In genomic region chr5:66963559-66963971, GRCh38 we compare ENCODE assay signal across 16 cellular contexts.
DNase-seq lines count a peak whose midpoint lies in the region; ATAC-seq, FAIRE-seq and TF ChIP-seq lines count a peak whose summit lies in the region.
"Had no signal": no experiment of that assay in that cellular context is flagged by ENCODE, and none has a peak within 500 bp of the region (broad histone marks: within the 10 kb centered on the region; RNA-seq: fewer than 3 reads in every experiment).

No MANE protein-coding gene starts in this region.

- DNase-seq in NCI-H146 treated with DMSO at 0.1 percent for 48 hours (lab: John Stamatoyannopoulos, UW; ENCODE audit: unreplicated experiment) = peak; percentile 33
- DNase-seq in NCI-H146 (lab: John Stamatoyannopoulos, UW) = no peak
- peak; percentile 9 for DNase-seq in astrocyte (ENCODE audit: low read depth)
- DNase-seq in left ventricle myocardium superior = peak; percentile 36
- peak; percentile 38 for DNase-seq in skeletal muscle cell (ENCODE audit: low read depth)
- DNase-seq in CD4-positive, alpha-beta memory T cell = no peak
- DNase-seq: activated CD4-positive, alpha-beta T cell treated with anti-CD3 and anti-CD28 coated beads, Interleukin-2, amount 50 U/mL, for 1 hour; activated naive CD4-positive, alpha-beta T cell; cortex of kidney; NCI-H1048; SW 1271; testis had no signal

- no peak overlapping the region for H3K4me3 ChIP-seq in astrocyte (ENCODE audit: insufficient read depth, low read depth, low read length)
- H3K4me3 ChIP-seq in skeletal muscle cell (ENCODE audit: low read depth, low read length) = no peak overlapping the region
- no peak overlapping the region for H3K4me3 ChIP-seq in CD4-positive, alpha-beta memory T cell (ENCODE audit: low read length in 2 of 2)
- H3K4me3 ChIP-seq: testis had no signal

- peaks cover 35% of the 10 kb centered on the region for H3K4me1 Mint-ChIP-seq in astrocyte (ENCODE audit: low read depth, unreplicated experiment)
- no peaks in the 10 kb centered on the region for H3K4me1 Mint-ChIP-seq in CD4-positive, alpha-beta memory T cell

- POLR2A ChIA-PET in CD4-positive, alpha-beta memory T cell (lab: Charles Lee; ENCODE audit: partially characterized antibody) = no interaction called here

- peaks cover 36% of the 10 kb centered on the region for H3K4me1 ChIP-seq in astrocyte (ENCODE audit: insufficient read depth, low read length)
- H3K4me1 ChIP-seq in CD4-positive, alpha-beta memory T cell (ENCODE audit: insufficient read depth, low read length) = no peaks in the 10 kb centered on the region

- no peaks in the 10 kb centered on the region for H3K27me3 ChIP-seq in astrocyte (ENCODE audit: insufficient read depth, low read length)
- no peaks in the 10 kb centered on the region for H3K27me3 ChIP-seq in CD4-positive, alpha-beta memory T cell (ENCODE audit: insufficient read depth, low read length)
- H3K27me3 ChIP-seq: testis had no signal

- no peaks in the 10 kb centered on the region for H3K9me3 Mint-ChIP-seq in astrocyte (ENCODE audit: unreplicated experiment)
- no peaks in the 10 kb centered on the region for H3K9me3 Mint-ChIP-seq in CD4-positive, alpha-beta memory T cell
- H3K9me3 Mint-ChIP-seq: memory B cell had no signal

- FAIRE-seq in astrocyte (lab: Jason Lieb, UNC) = no peak

- peak overlapping the region; percentile 38 for H3K27ac Mint-ChIP-seq in astrocyte (ENCODE audit: unreplicated experiment)
- H3K27ac Mint-ChIP-seq in CD4-positive, alpha-beta memory T cell = no peak overlapping the region
- H3K27ac Mint-ChIP-seq: memory B cell had no signal

- no peaks in the 10 kb centered on the region for H3K36me3 Mint-ChIP-seq in astrocyte (ENCODE audit: low read depth, unreplicated experiment)
- no peaks in the 10 kb centered on the region for H3K36me3 Mint-ChIP-seq in CD4-positive, alpha-beta memory T cell

- no peaks in the 10 kb centered on the region for H4K20me1 ChIP-seq in astrocyte (ENCODE audit: insufficient read depth, low read length)

- intact Hi-C loops in left ventricle myocardium superior (cut with micrococcal nuclease) = no loop called here
- intact Hi-C loops in CD4-positive, alpha-beta memory T cell (cut with micrococcal nuclease) = no loop called here

- ATAC-seq in left ventricle myocardium superior = peak; percentile 55
- ATAC-seq in HG02798 (IDR thresholded peaks at IDR 0.05; ENCODE audit: poor library complexity, unreplicated experiment) = no peak
- no peak for ATAC-seq in HG03039 (IDR thresholded peaks at IDR 0.05; ENCODE audit: unreplicated experiment)

- H3K4me2 ChIP-seq in astrocyte (ENCODE audit: low read length) = no peak overlapping the region

- H3K9me3 ChIP-seq in astrocyte (ENCODE audit: insufficient read depth, low read depth, low read length) = no peaks in the 10 kb centered on the region
- no peaks in the 10 kb centered on the region for H3K9me3 ChIP-seq in CD4-positive, alpha-beta memory T cell (ENCODE audit: control insufficient read depth in 1 of 2, low read length in 2 of 2)
- H3K9me3 ChIP-seq: testis had no signal

- CTCF ChIA-PET in CD4-positive, alpha-beta memory T cell (lab: Charles Lee; ENCODE audit: partially characterized antibody) = no interaction called here

- H3K27me3 Mint-ChIP-seq in astrocyte (ENCODE audit: low read depth, unreplicated experiment) = no peaks in the 10 kb centered on the region
- H3K27me3 Mint-ChIP-seq in CD4-positive, alpha-beta memory T cell = peaks cover 3 to 6% of the 10 kb centered on the region in 2 donors
- H3K27me3 Mint-ChIP-seq: memory B cell had no signal

- TF ChIP-seq CTCF in astrocyte (IDR thresholded peaks at IDR 0.05; ENCODE audit: insufficient read depth, low read depth, low read length) = no peak

- H2AFZ ChIP-seq in astrocyte (ENCODE audit: low read depth, low read length) = no peak overlapping the region

- H3K9ac ChIP-seq in astrocyte (ENCODE audit: low read length) = no peak overlapping the region

- H3K79me2 ChIP-seq in astrocyte (ENCODE audit: insufficient read depth, low read length) = no peaks in the 10 kb centered on the region

- H3K4me3 Mint-ChIP-seq in astrocyte (ENCODE audit: unreplicated experiment) = no peak overlapping the region
- no peak overlapping the region for H3K4me3 Mint-ChIP-seq in CD4-positive, alpha-beta memory T cell
- H3K4me3 Mint-ChIP-seq: memory B cell had no signal

- no peaks in the 10 kb centered on the region for H3K36me3 ChIP-seq in astrocyte (ENCODE audit: insufficient read depth, low read length)
- H3K36me3 ChIP-seq in CD4-positive, alpha-beta memory T cell (ENCODE audit: insufficient read depth, low read length) = no peaks in the 10 kb centered on the region

- no peak overlapping the region for H3K27ac ChIP-seq in astrocyte (ENCODE audit: low read depth, low read length)
- no peak overlapping the region for H3K27ac ChIP-seq in CD4-positive, alpha-beta memory T cell (ENCODE audit: low read depth, low read length)
- H3K27ac ChIP-seq: 22Rv1, testis had no signal

Comparison
In these comparisons a context has a peak if more than half of its experiments do, and no peak if none do; other contexts are left out.
1. DNase-seq: peak in NCI-H146 treated with DMSO at 0.1 percent for 48 hours (single experiment), astrocyte (single experiment), left ventricle myocardium superior (single experiment) and skeletal muscle cell (single experiment); none in NCI-H146 (single experiment) and CD4-positive, alpha-beta memory T cell (0 of 5).